In genomic region chr1:184747089-184747955, GRCh38 we compare ENCODE assay signal across 11 cellular contexts. TPM values are rescaled to one million over a fixed set of nuclear protein-coding genes. Genes with fewer than 3 reads are reported as not detected.
DNase-seq lines count a peak whose midpoint lies in the region; ATAC-seq, FAIRE-seq and TF ChIP-seq lines count a peak whose summit lies in the region.
"Had no signal": no experiment of that assay in that cellular context is flagged by ENCODE, and none has a peak within 500 bp of the region (broad histone marks: within the 10 kb centered on the region; RNA-seq: fewer than 3 reads in every experiment).

No MANE protein-coding gene starts in this region.

- no peaks in the 10 kb centered on the region for H3K9me3 Mint-ChIP-seq in activated naive CD8-positive, alpha-beta T cell (ENCODE audit: low read depth)
- no peaks in the 10 kb centered on the region for H3K9me3 Mint-ChIP-seq in activated naive CD8-positive, alpha-beta T cell treated with anti-CD3 and anti-CD28 coated beads for 36 hours

- no peak overlapping the region for H3K4me3 ChIP-seq in tibial nerve

- TF ChIP-seq EP300 in tibial nerve (IDR thresholded peaks at IDR 0.05): no peak

- no peak for FAIRE-seq in urothelium cell line (lab: Jason Lieb, UNC)

- no peak for TF ChIP-seq POLR2A in tibial nerve (IDR thresholded peaks at IDR 0.05)

- no peaks in the 10 kb centered on the region for H3K27me3 Mint-ChIP-seq in activated naive CD8-positive, alpha-beta T cell
- H3K27me3 Mint-ChIP-seq in activated naive CD8-positive, alpha-beta T cell treated with anti-CD3 and anti-CD28 coated beads for 36 hours: no peaks in the 10 kb centered on the region

- H3K9me3 ChIP-seq in tibial nerve: no peaks in the 10 kb centered on the region

- peaks cover 6% of the 10 kb centered on the region for H3K36me3 Mint-ChIP-seq in activated naive CD8-positive, alpha-beta T cell
- peaks cover 19% of the 10 kb centered on the region for H3K36me3 Mint-ChIP-seq in activated naive CD8-positive, alpha-beta T cell treated with anti-CD3 and anti-CD28 coated beads for 36 hours

- H3K27me3 ChIP-seq in tibial nerve: no peaks in the 10 kb centered on the region

- ATAC-seq in HG02938 (IDR thresholded peaks at IDR 0.05; ENCODE audit: unreplicated experiment): peak; percentile 82

- H3K4me1 ChIP-seq in tibial nerve: peaks cover 0 to 38% (median 20%) of the 10 kb centered on the region in 4 donors

- DNase-seq in activated naive CD8-positive, alpha-beta T cell treated with anti-CD3 and anti-CD28 coated beads for 36 hours: no peak
- DNase-seq in MV-4-11 (lab: John Stamatoyannopoulos, UW): peak; percentile 76
- DNase-seq in tibial nerve (ENCODE audit: low spot score in 2 of 2): no peak
- no peak for DNase-seq in urothelium cell line (ENCODE audit: low spot score)
- no peak for DNase-seq in effector CD4-positive, alpha-beta T cell
- no peak for DNase-seq in amniotic stem cell (lab: John Stamatoyannopoulos, UW)
- DNase-seq: aorta, NCI-H2029 had no signal

- TF ChIP-seq CTCF in tibial nerve (IDR thresholded peaks at IDR 0.05): no peak

- peaks cover 72% of the 10 kb centered on the region for H3K4me1 Mint-ChIP-seq in activated naive CD8-positive, alpha-beta T cell (ENCODE audit: low read depth)
- H3K4me1 Mint-ChIP-seq in activated naive CD8-positive, alpha-beta T cell treated with anti-CD3 and anti-CD28 coated beads for 36 hours: peaks cover 43% of the 10 kb centered on the region

- H3K27ac Mint-ChIP-seq in activated naive CD8-positive, alpha-beta T cell: peak overlapping the region; percentile 23
- no peak overlapping the region for H3K27ac Mint-ChIP-seq in activated naive CD8-positive, alpha-beta T cell treated with anti-CD3 and anti-CD28 coated beads for 36 hours

- WGBS in tibial nerve, 2 donors: 59 to 81% methylated on average over 3 of the region's 3 CpGs

- H3K4me3 Mint-ChIP-seq in activated naive CD8-positive, alpha-beta T cell: no peak overlapping the region
- H3K4me3 Mint-ChIP-seq in activated naive CD8-positive, alpha-beta T cell treated with anti-CD3 and anti-CD28 coated beads for 36 hours: no peak overlapping the region

- no peaks in the 10 kb centered on the region for H3K36me3 ChIP-seq in tibial nerve

- H3K27ac ChIP-seq in tibial nerve: no peak overlapping the region
- H3K27ac ChIP-seq: VCaP had no signal

RNA-seq across cellular contexts. Expression of gene EDEM3, which starts 7.3 kb away (rescaled TPM):
- total RNA-seq in activated naive CD8-positive, alpha-beta T cell treated with anti-CD3 and anti-CD28 coated beads for 36 hours: 10 to 100 TPM; 11.5 to 12.4 TPM
- total RNA-seq in tibial nerve: 10 to 100 TPM; 33.0 to 57.3 (median 39.0) TPM
